Comparison of ENCODE assay signal across 30 cellular contexts in genomic region chr9:97512966-97513560, GRCh38. TPM values are rescaled to one million over a fixed set of nuclear protein-coding genes. Genes with fewer than 3 reads are reported as not detected.
DNase-seq lines count a peak whose midpoint lies in the region; ATAC-seq and TF ChIP-seq lines count a peak whose summit lies in the region.
"Had no signal": no experiment of that assay in that cellular context is flagged by ENCODE, and none has a peak within 500 bp of the region (broad histone marks: within the 10 kb centered on the region; RNA-seq: fewer than 3 reads in every experiment).

No MANE protein-coding gene starts in this region.

- no CpG with 5 or more reads among the region's 8 CpGs for WGBS in mesendoderm (ENCODE audit: extremely low coverage, insufficient coverage, low lambda C conversion rate)

- no peaks in the 10 kb centered on the region for H3K9me3 ChIP-seq in vagina
- H3K9me3 ChIP-seq: BE2C had no signal

- no peaks in the 10 kb centered on the region for H3K36me3 Mint-ChIP-seq in osteocyte (ENCODE audit: unreplicated experiment)
- H3K36me3 Mint-ChIP-seq: CD14-positive monocyte; CD8-positive, alpha-beta memory T cell had no signal

- H2AK5ac ChIP-seq in mesendoderm (ENCODE audit: low read length): no peak overlapping the region

- H2BK15ac ChIP-seq in mesendoderm (replicated peaks; ENCODE audit: low read depth): no peak overlapping the region

- H3K4me1 ChIP-seq in vagina (peaks cover 36% of the 10 kb centered on the region), mesendoderm (ENCODE audit: control insufficient read depth, low read depth, low read length) (no peaks in the 10 kb centered on the region)

- no peaks in the 10 kb centered on the region for H3K4me1 Mint-ChIP-seq in osteocyte (ENCODE audit: unreplicated experiment)
- H3K4me1 Mint-ChIP-seq: CD14-positive monocyte; CD8-positive, alpha-beta memory T cell had no signal

- H3K27ac Mint-ChIP-seq in osteocyte (ENCODE audit: unreplicated experiment): no peak overlapping the region
- H3K27ac Mint-ChIP-seq: CD8-positive, alpha-beta memory T cell had no signal

- no peak overlapping the region for H4K8ac ChIP-seq in mesendoderm (ENCODE audit: low read depth, low read length)

- no peak overlapping the region for H3K4me2 ChIP-seq in mesendoderm (ENCODE audit: low read length)

- TF ChIP-seq CTCF in osteocyte (IDR thresholded peaks at IDR 0.05) (no peak), vagina (IDR thresholded peaks at IDR 0.05) (no peak)

- intact Hi-C loops in vagina (cut with DNase I): no loop called here

- no peak overlapping the region for H3K9ac ChIP-seq in mesendoderm (ENCODE audit: low read length)
- H3K9ac ChIP-seq: GM23248 had no signal

- H3K27ac ChIP-seq in vagina: peak overlapping the region; percentile 34
- H3K27ac ChIP-seq in mesendoderm (ENCODE audit: low read depth, low read length): no peak overlapping the region
- H3K27ac ChIP-seq: GM23248 had no signal

- no peaks in the 10 kb centered on the region for H3K9me3 Mint-ChIP-seq in osteocyte (ENCODE audit: unreplicated experiment)
- H3K9me3 Mint-ChIP-seq: CD8-positive, alpha-beta memory T cell had no signal

- no peak overlapping the region for H2BK5ac ChIP-seq in mesendoderm (ENCODE audit: low read length)

- DNase-seq in activated CD8-positive, alpha-beta memory T cell treated with anti-CD3 and anti-CD28 coated beads, Interleukin-2, amount 50 U/mL, for 48 hours: peak; percentile 4
- DNase-seq in activated CD8-positive, alpha-beta memory T cell treated with anti-CD3 and anti-CD28 coated beads for 24 hours: no peak
- DNase-seq in ecto neural progenitor cell (ENCODE audit: low spot score): peak; percentile 32
- DNase-seq in osteocyte (ENCODE audit: extremely low spot score, unreplicated experiment): peak; percentile 40
- DNase-seq in vagina (ENCODE audit: extremely low spot score in 2 of 2): peak; percentile 70 to 92
- no peak for DNase-seq in mesendoderm
- DNase-seq: 8988T; ACHN; BE2C; CD8-positive, alpha-beta memory T cell; DMS 273 treated with DMSO at 0.1 percent for 48 hours; DMS79; EL; GDM1; GM23248; H7; Kasumi-1; NCI-H1092 treated with DMSO at 0.1 percent for 48 hours; NCI-H1436; NCI-H187; NCI-H2081 treated with DMSO at 0.1 percent for 48 hours; NCI-H2171; NCI-H226; NCI-H510A; NCI-H69; RPMI8226; SHP77 had no signal

- no peak overlapping the region for H3K4me3 ChIP-seq in vagina
- no peak overlapping the region for H3K4me3 ChIP-seq in mesendoderm (ENCODE audit: low read length)
- H3K4me3 ChIP-seq: GM23248, K562 had no signal

- H2BK120ac ChIP-seq in mesendoderm (ENCODE audit: low read depth, low read length): no peak overlapping the region

- no peak overlapping the region for H3K23ac ChIP-seq in mesendoderm (ENCODE audit: low read length)

- no peak for ATAC-seq in GM18858 (IDR thresholded peaks at IDR 0.05; ENCODE audit: unreplicated experiment)
- ATAC-seq: K562 had no signal

- no peak overlapping the region for H3K4ac ChIP-seq in mesendoderm (ENCODE audit: low read depth, low read length)

- H3K27me3 ChIP-seq in vagina (no peaks in the 10 kb centered on the region), mesendoderm (ENCODE audit: insufficient read depth, low read length, poor library complexity) (no peaks in the 10 kb centered on the region)
- H3K27me3 ChIP-seq: BE2C had no signal

- no peak for TF ChIP-seq POLR2A in vagina (IDR thresholded peaks at IDR 0.05)

- H3K18ac ChIP-seq in mesendoderm (ENCODE audit: low read length): no peak overlapping the region

- H3K79me2 ChIP-seq in mesendoderm (ENCODE audit: control insufficient read depth, insufficient read depth, low read length): no peaks in the 10 kb centered on the region

- H3K4me3 Mint-ChIP-seq in osteocyte (ENCODE audit: unreplicated experiment): no peak overlapping the region
- H3K4me3 Mint-ChIP-seq: CD14-positive monocyte; CD8-positive, alpha-beta memory T cell had no signal

- no peak overlapping the region for H4K5ac ChIP-seq in mesendoderm (ENCODE audit: low read length)

- peaks cover 35% of the 10 kb centered on the region for H3K27me3 Mint-ChIP-seq in osteocyte (ENCODE audit: unreplicated experiment)

- H3K56ac ChIP-seq in mesendoderm (ENCODE audit: low read length): no peak overlapping the region

- H3K79me1 ChIP-seq in mesendoderm (ENCODE audit: low read length): no peaks in the 10 kb centered on the region

- H3K36me3 ChIP-seq in vagina: no peaks in the 10 kb centered on the region
- H3K36me3 ChIP-seq in mesendoderm (ENCODE audit: control insufficient read depth, insufficient read depth, low read length): no peaks in the 10 kb centered on the region

RNA-seq across cellular contexts. Expression of gene TMOD1, which starts 11.6 kb away (rescaled TPM):
- total RNA-seq in osteocyte (not detected in 2 replicates), vagina (21.1 TPM)
- 0.53 TPM for polyA plus RNA-seq in mesendoderm (2013, experiment 1 of 2)
- polyA plus RNA-seq in mesendoderm (2013, experiment 2 of 2): 0.62 TPM

Comparison
In these comparisons a context has a peak if more than half of its experiments do, and no peak if none do; other contexts are left out.
1. DNase-seq: peak in activated CD8-positive, alpha-beta memory T cell treated with anti-CD3 and anti-CD28 coated beads, Interleukin-2, amount 50 U/mL, for 48 hours (single experiment), ecto neural progenitor cell (single experiment), osteocyte (single experiment) and vagina (2 of 2); none in activated CD8-positive, alpha-beta memory T cell treated with anti-CD3 and anti-CD28 coated beads for 24 hours (single experiment) and mesendoderm (single experiment).
2. RNA of gene TMOD1, which starts 11.6 kb away (total RNA-seq): 21.1 TPM in vagina (single experiment); not detected in osteocyte; every median in the first group is over 10 times any median in the second.